30 cellular contexts compared by ENCODE assay signal in the genomic region with DNA sequence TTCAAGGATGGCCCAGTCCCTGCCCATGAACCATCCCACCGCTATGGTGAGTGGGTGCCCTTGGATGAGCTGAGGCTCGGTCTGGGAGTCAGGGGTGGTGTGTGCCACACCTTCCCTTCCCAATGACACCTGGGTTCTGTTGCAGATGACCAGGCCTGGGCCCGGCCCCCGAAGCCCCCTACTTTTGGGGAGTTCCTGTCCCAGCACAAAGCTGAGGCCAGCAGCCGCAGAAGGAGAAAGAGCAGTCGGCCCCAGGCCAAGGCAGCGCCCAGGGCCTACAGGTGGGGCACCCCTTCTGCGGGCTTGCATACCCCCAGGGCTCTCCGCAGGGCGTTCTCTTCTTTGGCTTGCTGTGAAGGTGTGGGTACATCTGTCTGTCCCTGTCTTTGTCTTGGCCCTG. TPM values are rescaled to one million over a fixed set of nuclear protein-coding genes. Genes with fewer than 3 reads are reported as not detected.
"Had no signal": no experiment of that assay in that cellular context is flagged by ENCODE, and none has a peak within 500 bp of the region (broad histone marks: within the 10 kb centered on the region; RNA-seq: fewer than 3 reads in every experiment).

No MANE protein-coding gene starts in this region.

- H3K27ac Mint-ChIP-seq: activated CD4-positive, alpha-beta T cell treated with anti-CD3 and anti-CD28 coated beads for 36 hours; activated naive CD8-positive, alpha-beta T cell treated with anti-CD3 and anti-CD28 coated beads, Interleukin-2, amount 10 ng/mL, durations not matched to agents 7 days and 5 days; stimulated activated naive B cell treated with anti-CD40 and anti-IgM and Interleukin-4, amounts not matched to agents 10 μg/mL and 1 μg/mL and 100 μg/mL, for 72 hours had no signal

- H2AFZ ChIP-seq: hepatocyte had no signal

- H3K27me3 Mint-ChIP-seq: activated CD4-positive, alpha-beta T cell treated with anti-CD3 and anti-CD28 coated beads for 36 hours; activated naive CD8-positive, alpha-beta T cell treated with anti-CD3 and anti-CD28 coated beads, Interleukin-2, amount 10 ng/mL, durations not matched to agents 7 days and 5 days; stimulated activated naive B cell treated with anti-CD40 and anti-IgM and Interleukin-4, amounts not matched to agents 10 μg/mL and 1 μg/mL and 100 μg/mL, for 72 hours had no signal

- H3K4me3 Mint-ChIP-seq: activated CD4-positive, alpha-beta T cell treated with anti-CD3 and anti-CD28 coated beads for 36 hours; activated naive CD8-positive, alpha-beta T cell treated with anti-CD3 and anti-CD28 coated beads, Interleukin-2, amount 10 ng/mL, durations not matched to agents 7 days and 5 days; activated T-cell treated with anti-CD3 and anti-CD28 coated beads, Interleukin-2, amount 50 U/mL, for 4 hours; stimulated activated naive B cell treated with anti-CD40 and anti-IgM and Interleukin-4, amounts not matched to agents 10 μg/mL and 1 μg/mL and 100 μg/mL, for 72 hours had no signal

- H3K4me3 ChIP-seq: ascending aorta, cardiac muscle cell, coronary artery, dorsolateral prefrontal cortex, gastroesophageal sphincter, hepatocyte, pancreas, psoas muscle, sigmoid colon, suprapubic skin, tibial artery had no signal

- H3K4me2 ChIP-seq: hepatocyte had no signal

- FAIRE-seq: pancreas, small intestine had no signal

- H3K9me3 ChIP-seq: ascending aorta, gastroesophageal sphincter, pancreas, psoas muscle, sigmoid colon, suprapubic skin, tibial artery had no signal

- H3K27ac ChIP-seq: cardiac muscle cell, coronary artery, hepatocyte, pancreas, psoas muscle, sigmoid colon, suprapubic skin, tibial artery had no signal

- H3K9me3 Mint-ChIP-seq: activated naive CD8-positive, alpha-beta T cell treated with anti-CD3 and anti-CD28 coated beads, Interleukin-2, amount 10 ng/mL, durations not matched to agents 7 days and 5 days; activated T-cell treated with anti-CD3 and anti-CD28 coated beads, Interleukin-2, amount 50 U/mL, for 4 hours; brain; nephron; stimulated activated naive B cell treated with anti-CD40 and anti-IgM and Interleukin-4, amounts not matched to agents 10 μg/mL and 1 μg/mL and 100 μg/mL, for 72 hours had no signal

- DNase-seq: activated CD4-positive, alpha-beta T cell treated with anti-CD3 and anti-CD28 coated beads for 36 hours; activated CD4-positive, alpha-beta T cell treated with anti-CD3 and anti-CD28 coated beads, Interleukin-2, amount 50 U/mL, for 48 hours; activated CD4-positive, CD25-positive, alpha-beta regulatory T cell; activated CD8-positive, alpha-beta memory T cell treated with anti-CD3 and anti-CD28 coated beads, Interleukin-2, amount 50 U/mL, for 48 hours; activated naive CD4-positive, alpha-beta T cell; activated naive CD8-positive, alpha-beta T cell treated with anti-CD3 and anti-CD28 coated beads, Interleukin-2, amount 10 ng/mL, durations not matched to agents 7 days and 5 days; activated T-cell treated with anti-CD3 and anti-CD28 coated beads, Interleukin-2, amount 50 U/mL, for 4 hours; dorsolateral prefrontal cortex; effector memory CD4-positive, alpha-beta T cell; erythroblast; islet precursor cell; left cardiac atrium; mammary epithelial cell; psoas muscle; sigmoid colon; small intestine; stimulated activated CD4-positive, alpha-beta T cell treated with anti-CD3 and anti-CD28 coated beads, Interleukin-1b, Interleukin-23, amount 100 ng/mL, for 48 hours; stimulated activated CD4-positive, alpha-beta T cell treated with anti-CD3 and anti-CD28 coated beads, Interleukin-4, amount 100 ng/mL, for 4 hours; stimulated activated CD8-positive, alpha-beta memory T cell treated with anti-CD3 and anti-CD28 coated beads, Interleukin-4, amount 100 ng/mL, for 48 hours; stimulated activated naive B cell treated with anti-CD40 and anti-IgM and Interleukin-4, amounts not matched to agents 10 μg/mL and 1 μg/mL and 100 μg/mL, for 72 hours; tibial artery had no signal

- H3K27me3 ChIP-seq: ascending aorta, cardiac muscle cell, dorsolateral prefrontal cortex, gastroesophageal sphincter, hepatocyte, pancreas, sigmoid colon, suprapubic skin, tibial artery had no signal

- ATAC-seq: activated CD4-positive, alpha-beta T cell treated with anti-CD3 and anti-CD28 coated beads for 36 hours; activated T-cell treated with anti-CD3 and anti-CD28 coated beads, Interleukin-2, amount 50 U/mL, for 4 hours; gastroesophageal sphincter; left cardiac atrium; pancreas; psoas muscle; stimulated activated naive B cell treated with anti-CD40 and anti-IgM and Interleukin-4, amounts not matched to agents 10 μg/mL and 1 μg/mL and 100 μg/mL, for 72 hours had no signal

RNA-seq across cellular contexts. Expression of a gene that starts 39.3 kb away (rescaled TPM):
- total RNA-seq: cardiac muscle cell had no signal
- polyA plus RNA-seq: cardiac muscle cell had no signal
